ENCODE assay signal across 8 cellular contexts in genomic region chrX:81377329-81377728, GRCh38.
DNase-seq lines count a peak whose midpoint lies in the region; ATAC-seq and TF ChIP-seq lines count a peak whose summit lies in the region.

No MANE protein-coding gene starts in this region.

- ATAC-seq in HG03280 (IDR thresholded peaks at IDR 0.05; ENCODE audit: unreplicated experiment): no peak

- WGBS in esophagus squamous epithelium, 2 donors: 0 to 27% methylated on average over 2 of the region's 2 CpGs
- WGBS in spleen, 5 donors: 17 to 43% (median 25%) methylated on average over 2 of the region's 2 CpGs

- no peak for TF ChIP-seq POLR2A in esophagus squamous epithelium (IDR thresholded peaks at IDR 0.05)
- no peak for TF ChIP-seq POLR2A in spleen (IDR thresholded peaks at IDR 0.05)

- H3K27ac ChIP-seq in esophagus squamous epithelium (no peak overlapping the region), spleen (no peak overlapping the region)

- intact Hi-C loops in esophagus squamous epithelium (cut with DNase I) (loop anchor here (10.0 kb wide), 1 partner anchor 203 kb away; no protein-coding TSS in a partner anchor), spleen (cut with DNase I; ENCODE audit: low total_unique reads) (loop anchor here (10.0 kb wide), 1 partner anchor 203 kb away; no protein-coding TSS in a partner anchor)

- H3K9me3 ChIP-seq in NT2/D1 (ENCODE audit: insufficient read depth, low read length): no peaks in the 10 kb centered on the region
- H3K9me3 ChIP-seq in esophagus squamous epithelium: no peaks in the 10 kb centered on the region
- H3K9me3 ChIP-seq in spleen: no peaks in the 10 kb centered on the region

- H3K9ac ChIP-seq in NT2/D1 (ENCODE audit: insufficient read length, low read depth): no peak overlapping the region

- H3K27me3 ChIP-seq in NT2/D1 (ENCODE audit: insufficient read depth, insufficient read length) (no peaks in the 10 kb centered on the region), esophagus squamous epithelium (no peaks in the 10 kb centered on the region), spleen (replicated peaks in 1 of 7) (no peaks in the 10 kb centered on the region)

- no peaks in the 10 kb centered on the region for H3K36me3 ChIP-seq in NT2/D1 (ENCODE audit: insufficient read depth, insufficient read length, low read length)
- no peaks in the 10 kb centered on the region for H3K36me3 ChIP-seq in esophagus squamous epithelium
- H3K36me3 ChIP-seq in spleen: no peaks in the 10 kb centered on the region

- H3K4me3 ChIP-seq in NT2/D1 (ENCODE audit: insufficient read length, low read depth): no peak overlapping the region
- H3K4me3 ChIP-seq in esophagus squamous epithelium: no peak overlapping the region
- H3K4me3 ChIP-seq in spleen: no peak overlapping the region

- H3K4me1 ChIP-seq in NT2/D1 (ENCODE audit: insufficient read depth, insufficient read length): no peaks in the 10 kb centered on the region
- H3K4me1 ChIP-seq in esophagus squamous epithelium: no peaks in the 10 kb centered on the region
- no peaks in the 10 kb centered on the region for H3K4me1 ChIP-seq in spleen

- DNase-seq in NCI-H1105 treated with DMSO at 0.1 percent for 48 hours (lab: John Stamatoyannopoulos, UW) (peak; percentile 1), NCI-H1105 (lab: John Stamatoyannopoulos, UW) (no peak), NT2/D1 (ENCODE audit: low read depth, low spot score) (peak; percentile 11), esophagus squamous epithelium (lab: John Stamatoyannopoulos, UW) (no peak), spleen (no peak), occipital lobe (lab: John Stamatoyannopoulos, UW) (no peak)
- no peak for DNase-seq in stimulated activated CD4-positive, alpha-beta T cell treated with anti-CD3 and anti-CD28 coated beads, Interleukin-1b, Interleukin-23, amount 100 ng/mL, for 48 hours

- TF ChIP-seq CTCF in esophagus squamous epithelium (IDR thresholded peaks at IDR 0.05) (peak; percentile 27 to 57 (median 46)), spleen (IDR thresholded peaks at IDR 0.05 in 8 of 11, conservative IDR thresholded peaks at IDR 0.05 in 3 of 11) (peak in 9 of 11 experiments; percentile 14 to 62 (median 43))

Comparison
In these comparisons a context has a peak if more than half of its experiments do, and no peak if none do; other contexts are left out.
1. DNase-seq: peak in NCI-H1105 treated with DMSO at 0.1 percent for 48 hours (single experiment) and NT2/D1 (single experiment); none in NCI-H1105 (single experiment), esophagus squamous epithelium (single experiment), spleen (single experiment), occipital lobe (single experiment) and stimulated activated CD4-positive, alpha-beta T cell treated with anti-CD3 and anti-CD28 coated beads, Interleukin-1b, Interleukin-23, amount 100 ng/mL, for 48 hours (single experiment).